In genomic region chr10:133325392-133325760, GRCh38 we compare ENCODE assay signal across 9 cellular contexts. TPM values are rescaled to one million over a fixed set of nuclear protein-coding genes. Genes with fewer than 3 reads are reported as not detected.
A peak's percentile ranks its signal among the peaks of the same experiment; 100 is the strongest.
DNase-seq lines count a peak whose midpoint lies in the region; ATAC-seq and TF ChIP-seq lines count a peak whose summit lies in the region.
"Had no signal": no experiment of that assay in that cellular context is flagged by ENCODE, and none has a peak within 500 bp of the region (broad histone marks: within the 10 kb centered on the region; RNA-seq: fewer than 3 reads in every experiment).

No MANE protein-coding gene starts in this region.

- peaks cover 9 to 24% of the 10 kb centered on the region in 2 donors for H3K4me1 ChIP-seq in thoracic aorta (ENCODE audit: control insufficient read depth in 1 of 2, low read depth in 2 of 2)

- no peak overlapping the region for H3K27ac ChIP-seq in thoracic aorta

- no peak for ATAC-seq in activated CD8-positive, alpha-beta memory T cell treated with anti-CD3 and anti-CD28 coated beads, Interleukin-2, amount 10 ng/mL, durations not matched to agents 7 days and 5 days
- no peak for ATAC-seq in activated naive CD8-positive, alpha-beta T cell treated with anti-CD3 and anti-CD28 coated beads, Interleukin-2, amount 50 U/mL, for 24 hours
- ATAC-seq in thoracic aorta (ENCODE audit: insufficient number of reproducible peaks, low FRiP score, low read depth) = no peak
- no peak for ATAC-seq in GM19395 (IDR thresholded peaks at IDR 0.05; ENCODE audit: unreplicated experiment)
- ATAC-seq in GM18861 (IDR thresholded peaks at IDR 0.05; ENCODE audit: unreplicated experiment) = no peak

- TF ChIP-seq CTCF in thoracic aorta (IDR thresholded peaks at IDR 0.05) = no peak

- no peaks in the 10 kb centered on the region for H3K36me3 ChIP-seq in thoracic aorta

- H3K4me3 ChIP-seq in thoracic aorta = peak overlapping the region; percentile 67

- H3K4me1 Mint-ChIP-seq in activated CD8-positive, alpha-beta memory T cell treated with anti-CD3 and anti-CD28 coated beads, Interleukin-2, amount 10 ng/mL, durations not matched to agents 7 days and 5 days = peaks cover 4% of the 10 kb centered on the region
- peaks cover 11% of the 10 kb centered on the region for H3K4me1 Mint-ChIP-seq in activated naive CD8-positive, alpha-beta T cell treated with anti-CD3 and anti-CD28 coated beads, Interleukin-2, amount 50 U/mL, for 24 hours
- H3K4me1 Mint-ChIP-seq in immature natural killer cell = peaks cover 0 to 5% of the 10 kb centered on the region in 2 donors

- no peak overlapping the region for H3K27ac Mint-ChIP-seq in activated CD8-positive, alpha-beta memory T cell treated with anti-CD3 and anti-CD28 coated beads, Interleukin-2, amount 10 ng/mL, durations not matched to agents 7 days and 5 days
- no peak overlapping the region for H3K27ac Mint-ChIP-seq in activated naive CD8-positive, alpha-beta T cell treated with anti-CD3 and anti-CD28 coated beads, Interleukin-2, amount 50 U/mL, for 24 hours
- H3K27ac Mint-ChIP-seq in immature natural killer cell = peak overlapping the region in 1 of 6 donors; percentile 28

- H3K27me3 ChIP-seq in thoracic aorta (replicated peaks; ENCODE audit: insufficient read depth) = peaks cover 25% of the 10 kb centered on the region

- DNase-seq in activated CD8-positive, alpha-beta memory T cell treated with anti-CD3 and anti-CD28 coated beads, Interleukin-2, amount 50 U/mL, for 4 hours = peak; percentile 41
- DNase-seq in activated CD8-positive, alpha-beta memory T cell treated with anti-CD3 and anti-CD28 coated beads, Interleukin-2, amount 10 ng/mL, durations not matched to agents 7 days and 5 days = no peak
- no peak for DNase-seq in activated naive CD8-positive, alpha-beta T cell treated with anti-CD3 and anti-CD28 coated beads, Interleukin-2, amount 50 U/mL, for 24 hours
- DNase-seq in immature natural killer cell (no peak), thoracic aorta (ENCODE audit: low spot score) (no peak), HT-29 (ENCODE audit: low spot score) (no peak)

- no peaks in the 10 kb centered on the region for H3K9me3 ChIP-seq in thoracic aorta

- no peaks in the 10 kb centered on the region for H3K36me3 Mint-ChIP-seq in activated CD8-positive, alpha-beta memory T cell treated with anti-CD3 and anti-CD28 coated beads, Interleukin-2, amount 10 ng/mL, durations not matched to agents 7 days and 5 days
- H3K36me3 Mint-ChIP-seq in activated naive CD8-positive, alpha-beta T cell treated with anti-CD3 and anti-CD28 coated beads, Interleukin-2, amount 50 U/mL, for 24 hours (ENCODE audit: low read depth) = no peaks in the 10 kb centered on the region
- peaks cover 0 to under 1% (median 0%) of the 10 kb centered on the region in 3 donors for H3K36me3 Mint-ChIP-seq in immature natural killer cell

- H3K9me3 Mint-ChIP-seq in activated CD8-positive, alpha-beta memory T cell treated with anti-CD3 and anti-CD28 coated beads, Interleukin-2, amount 10 ng/mL, durations not matched to agents 7 days and 5 days (ENCODE audit: low read depth) = peaks cover under 1% of the 10 kb centered on the region
- peaks cover under 1% of the 10 kb centered on the region for H3K9me3 Mint-ChIP-seq in activated naive CD8-positive, alpha-beta T cell treated with anti-CD3 and anti-CD28 coated beads, Interleukin-2, amount 50 U/mL, for 24 hours
- H3K9me3 Mint-ChIP-seq in immature natural killer cell = no peaks in the 10 kb centered on the region

- peaks cover 44% of the 10 kb centered on the region for H3K27me3 Mint-ChIP-seq in activated CD8-positive, alpha-beta memory T cell treated with anti-CD3 and anti-CD28 coated beads, Interleukin-2, amount 10 ng/mL, durations not matched to agents 7 days and 5 days
- peaks cover 33% of the 10 kb centered on the region for H3K27me3 Mint-ChIP-seq in activated naive CD8-positive, alpha-beta T cell treated with anti-CD3 and anti-CD28 coated beads, Interleukin-2, amount 50 U/mL, for 24 hours
- H3K27me3 Mint-ChIP-seq in immature natural killer cell (ENCODE audit: low read depth in 3 of 3) = peaks cover 11 to 15% (median 13%) of the 10 kb centered on the region in 3 donors

- CTCF ChIA-PET in activated CD8-positive, alpha-beta memory T cell treated with anti-CD3 and anti-CD28 coated beads, Interleukin-2, amount 10 ng/mL, durations not matched to agents 7 days and 5 days (lab: Charles Lee) = no interaction called here

- no peak overlapping the region for H3K4me3 Mint-ChIP-seq in activated CD8-positive, alpha-beta memory T cell treated with anti-CD3 and anti-CD28 coated beads, Interleukin-2, amount 10 ng/mL, durations not matched to agents 7 days and 5 days
- peak overlapping the region; percentile 65 for H3K4me3 Mint-ChIP-seq in activated naive CD8-positive, alpha-beta T cell treated with anti-CD3 and anti-CD28 coated beads, Interleukin-2, amount 50 U/mL, for 24 hours
- H3K4me3 Mint-ChIP-seq in immature natural killer cell = peak overlapping the region; percentile 44 to 73 (median 69)

RNA-seq across cellular contexts. Expression of gene CALY, which starts 11.3 kb away (rescaled TPM):
- total RNA-seq in activated CD8-positive, alpha-beta memory T cell treated with anti-CD3 and anti-CD28 coated beads, Interleukin-2, amount 10 ng/mL, durations not matched to agents 7 days and 5 days = not detected
- polyA plus RNA-seq in immature natural killer cell = not detected
- total RNA-seq in thoracic aorta = not detected
- total RNA-seq in HT-29 (2014; rRNA removed; shearing (Covaris generic)) = not detected in 2 replicates
- total RNA-seq: T-helper 2 cell treated with Interferon-gamma antibody and Interleukin-4, amounts not matched to agents 100 ng/mL and 5 ng/mL, for 36 hours had no signal

RNA-seq across cellular contexts. Expression of gene ZNF511, which starts 16.7 kb away (rescaled TPM):
- 10 to 100 TPM; 50.7 to 60.1 TPM for total RNA-seq in activated CD8-positive, alpha-beta memory T cell treated with anti-CD3 and anti-CD28 coated beads, Interleukin-2, amount 10 ng/mL, durations not matched to agents 7 days and 5 days
- 10 to 100 TPM; 73.2 to 90.2 (median 88.0) TPM for polyA plus RNA-seq in immature natural killer cell
- total RNA-seq in thoracic aorta = 10 to 100 TPM; 20.0 to 33.2 TPM
- total RNA-seq in HT-29 (2014; rRNA removed; shearing (Covaris generic)) = 80.3 and 102 TPM in 2 replicates

RNA-seq across cellular contexts. Expression of gene TUBGCP2, which starts 16.7 kb away (rescaled TPM):
- 10 to 100 TPM; 60.4 to 64.7 TPM for total RNA-seq in activated CD8-positive, alpha-beta memory T cell treated with anti-CD3 and anti-CD28 coated beads, Interleukin-2, amount 10 ng/mL, durations not matched to agents 7 days and 5 days
- polyA plus RNA-seq in immature natural killer cell = 10 to 100 TPM; 11.0 to 44.3 (median 27.5) TPM
- total RNA-seq in thoracic aorta = 10 to 100 TPM; 51.2 to 65.5 TPM
- 87.7 and 88.4 TPM in 2 replicates for total RNA-seq in HT-29 (2014; rRNA removed; shearing (Covaris generic))

RNA-seq across cellular contexts. Expression of gene PRAP1, which starts 21.8 kb away (rescaled TPM):
- not detected for total RNA-seq in activated CD8-positive, alpha-beta memory T cell treated with anti-CD3 and anti-CD28 coated beads, Interleukin-2, amount 10 ng/mL, durations not matched to agents 7 days and 5 days
- not detected for polyA plus RNA-seq in immature natural killer cell
- total RNA-seq in thoracic aorta = not detected
- 25.0 and 36.5 TPM in 2 replicates for total RNA-seq in HT-29 (2014; rRNA removed; shearing (Covaris generic))
- total RNA-seq: T-helper 2 cell treated with Interferon-gamma antibody and Interleukin-4, amounts not matched to agents 100 ng/mL and 5 ng/mL, for 36 hours had no signal

RNA-seq across cellular contexts. Expression of gene FUOM, which starts 32.4 kb away (rescaled TPM):
- total RNA-seq in activated CD8-positive, alpha-beta memory T cell treated with anti-CD3 and anti-CD28 coated beads, Interleukin-2, amount 10 ng/mL, durations not matched to agents 7 days and 5 days = 10 to 100 TPM in 1 of 2 experiments, 1 to 10 TPM in 1; 9.1 to 13.1 TPM
- 10 to 100 TPM; 12.3 to 28.7 (median 17.5) TPM for polyA plus RNA-seq in immature natural killer cell
- 10 to 100 TPM; 13.1 to 26.1 TPM for total RNA-seq in thoracic aorta
- 59.7 and 60.8 TPM in 2 replicates for total RNA-seq in HT-29 (2014; rRNA removed; shearing (Covaris generic))
